1 cellular context compared by ENCODE assay signal in the genomic region with DNA sequence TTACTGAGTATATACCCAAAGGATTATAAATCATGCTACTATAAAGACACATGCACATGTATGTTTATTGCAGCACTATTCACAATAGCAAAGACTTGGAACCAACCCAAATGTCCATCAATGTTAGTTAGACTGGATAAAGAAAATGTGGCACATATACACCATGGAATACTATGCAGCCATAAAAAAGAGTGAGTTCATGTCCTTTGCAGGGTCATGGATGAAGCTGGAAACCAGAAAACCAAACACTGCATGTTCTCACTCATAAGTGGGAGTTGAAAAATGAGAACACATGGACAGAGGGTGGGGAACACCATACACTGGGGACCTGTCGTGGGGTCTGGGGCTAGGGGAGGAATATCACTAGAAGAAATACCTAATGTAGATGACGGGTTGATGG. TPM values are rescaled to one million over a fixed set of nuclear protein-coding genes. Genes with fewer than 3 reads are reported as not detected.
"Had no signal": no experiment of that assay in that cellular context is flagged by ENCODE, and none has a peak within 500 bp of the region (broad histone marks: within the 10 kb centered on the region; RNA-seq: fewer than 3 reads in every experiment).

No MANE protein-coding gene starts in this region.

RNA-seq across cellular contexts. Expression of a gene that starts 27.5 kb away (rescaled TPM):
- total RNA-seq: GM23248 had no signal
